1 cellular context compared by ENCODE assay signal in the genomic region with DNA sequence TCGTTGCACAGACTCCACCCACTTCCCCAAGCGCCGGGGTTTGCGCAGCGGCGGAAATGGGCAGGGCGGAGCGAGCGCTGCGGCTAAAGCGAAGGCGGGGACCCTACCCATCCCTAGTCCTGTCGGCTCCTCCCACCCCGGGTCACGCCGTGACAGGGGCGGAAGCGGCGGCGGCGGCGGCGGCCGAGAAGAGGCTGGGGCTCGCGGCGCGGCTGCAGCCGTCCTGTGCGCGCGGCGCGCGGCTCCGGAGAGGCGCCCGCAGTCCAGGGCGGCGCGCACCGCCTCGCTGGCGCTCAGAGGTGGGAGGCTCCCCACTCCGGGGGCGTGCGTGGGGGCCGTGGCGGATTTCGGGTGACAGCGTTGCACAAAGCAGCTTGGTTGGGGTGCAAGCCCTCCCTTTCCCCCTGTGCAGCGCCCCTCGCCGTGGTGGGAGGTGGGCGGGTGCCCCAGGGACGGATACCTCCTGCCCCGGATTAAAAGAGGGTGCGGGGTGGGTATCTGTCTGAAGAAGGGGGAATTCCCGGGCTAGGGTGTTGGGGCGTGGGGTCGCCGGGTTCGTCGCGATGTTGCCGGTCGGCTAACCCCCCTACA.
TF ChIP-seq lines count a peak whose summit lies in the region.

A gene with protein sequence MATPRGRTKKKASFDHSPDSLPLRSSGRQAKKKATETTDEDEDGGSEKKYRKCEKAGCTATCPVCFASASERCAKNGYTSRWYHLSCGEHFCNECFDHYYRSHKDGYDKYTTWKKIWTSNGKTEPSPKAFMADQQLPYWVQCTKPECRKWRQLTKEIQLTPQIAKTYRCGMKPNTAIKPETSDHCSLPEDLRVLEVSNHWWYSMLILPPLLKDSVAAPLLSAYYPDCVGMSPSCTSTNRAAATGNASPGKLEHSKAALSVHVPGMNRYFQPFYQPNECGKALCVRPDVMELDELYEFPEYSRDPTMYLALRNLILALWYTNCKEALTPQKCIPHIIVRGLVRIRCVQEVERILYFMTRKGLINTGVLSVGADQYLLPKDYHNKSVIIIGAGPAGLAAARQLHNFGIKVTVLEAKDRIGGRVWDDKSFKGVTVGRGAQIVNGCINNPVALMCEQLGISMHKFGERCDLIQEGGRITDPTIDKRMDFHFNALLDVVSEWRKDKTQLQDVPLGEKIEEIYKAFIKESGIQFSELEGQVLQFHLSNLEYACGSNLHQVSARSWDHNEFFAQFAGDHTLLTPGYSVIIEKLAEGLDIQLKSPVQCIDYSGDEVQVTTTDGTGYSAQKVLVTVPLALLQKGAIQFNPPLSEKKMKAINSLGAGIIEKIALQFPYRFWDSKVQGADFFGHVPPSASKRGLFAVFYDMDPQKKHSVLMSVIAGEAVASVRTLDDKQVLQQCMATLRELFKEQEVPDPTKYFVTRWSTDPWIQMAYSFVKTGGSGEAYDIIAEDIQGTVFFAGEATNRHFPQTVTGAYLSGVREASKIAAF (plus strand): TSS at position 150 of the 591 bp plus-strand sequence. CDS start 4,474 bp downstream, outside the sequence.

TF ChIP-seq in K562, 482 proteins besides CTCF, POLR2A, EP300 and RAD21 (continued from another document and continues in another):
- TF ChIP-seq, protein P1, sequence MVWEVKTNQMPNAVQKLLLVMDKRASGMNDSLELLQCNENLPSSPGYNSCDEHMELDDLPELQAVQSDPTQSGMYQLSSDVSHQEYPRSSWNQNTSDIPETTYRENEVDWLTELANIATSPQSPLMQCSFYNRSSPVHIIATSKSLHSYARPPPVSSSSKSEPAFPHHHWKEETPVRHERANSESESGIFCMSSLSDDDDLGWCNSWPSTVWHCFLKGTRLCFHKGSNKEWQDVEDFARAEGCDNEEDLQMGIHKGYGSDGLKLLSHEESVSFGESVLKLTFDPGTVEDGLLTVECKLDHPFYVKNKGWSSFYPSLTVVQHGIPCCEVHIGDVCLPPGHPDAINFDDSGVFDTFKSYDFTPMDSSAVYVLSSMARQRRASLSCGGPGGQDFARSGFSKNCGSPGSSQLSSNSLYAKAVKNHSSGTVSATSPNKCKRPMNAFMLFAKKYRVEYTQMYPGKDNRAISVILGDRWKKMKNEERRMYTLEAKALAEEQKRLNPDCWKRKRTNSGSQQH (CRISPR knock-in tag; IDR thresholded peaks at IDR 0.05), result no peak
- TF ChIP-seq NR2C2 (CRISPR knock-in tag; IDR thresholded peaks at IDR 0.05) (peak; percentile 48; the same call in 1 of the 2 replicates), NR2C2 (tag; IDR thresholded peaks at IDR 0.05) (peak; percentile 88; the same call in 1 of the 2 replicates), TBP (optimal IDR thresholded peaks at IDR 0.05; ENCODE audit: low read depth, low read length) (peak; percentile 17), POLR2B (IDR thresholded peaks at IDR 0.05; ENCODE audit: low read depth, partially characterized antibody) (no peak), MTA3 (IDR thresholded peaks at IDR 0.05; ENCODE audit: borderline replicate concordance) (0 out of 2 replicates have a peak, but pooled peaks have one; percentile 63), NELFE (IDR thresholded peaks at IDR 0.05; ENCODE audit: insufficient read depth, insufficient read length) (no peak), ESRRA (IDR thresholded peaks at IDR 0.05; ENCODE audit: borderline replicate concordance, low read depth) (no peak), ZFP36 (IDR thresholded peaks at IDR 0.05; ENCODE audit: low read depth, low read length, partially characterized antibody) (no peak), NFATC3 (IDR thresholded peaks at IDR 0.05) (no peak), ZNF263 (CRISPR knock-in tag; IDR thresholded peaks at IDR 0.05; ENCODE audit: borderline replicate concordance) (no peak), ZNF764 (CRISPR knock-in tag; IDR thresholded peaks at IDR 0.05; ENCODE audit: low read depth) (0 out of 2 replicates have a peak, but pooled peaks have one; percentile 31), ZFP1 (CRISPR knock-in tag; IDR thresholded peaks at IDR 0.05) (no peak), NCOA4 (IDR thresholded peaks at IDR 0.05; ENCODE audit: partially characterized antibody) (no peak), SP2 (IDR thresholded peaks at IDR 0.05; ENCODE audit: extremely low read depth, low read depth, low read length, poor library complexity, severe bottlenecking) (no peak), HMG20B (CRISPR knock-in tag; IDR thresholded peaks at IDR 0.05) (no peak), TGIF2 (CRISPR knock-in tag; IDR thresholded peaks at IDR 0.05) (no peak), KHSRP (IDR thresholded peaks at IDR 0.05) (no peak), PHF20 (IDR thresholded peaks at IDR 0.05; ENCODE audit: partially characterized antibody) (no peak), FOS (IDR thresholded peaks at IDR 0.05; ENCODE audit: extremely low read depth, insufficient read length) (no peak), CCNT2 (IDR thresholded peaks at IDR 0.05; ENCODE audit: borderline replicate concordance, extremely low read depth, insufficient read length, low read depth, low read length) (peak; percentile 75), SAFB (IDR thresholded peaks at IDR 0.05; ENCODE audit: borderline replicate concordance, low read depth, low read length) (peak; percentile 42; the same call in 1 of the 2 replicates), MEF2A (IDR thresholded peaks at IDR 0.05; ENCODE audit: control insufficient read depth, low read depth, low read length) (no peak), CEBPG (CRISPR knock-in tag; IDR thresholded peaks at IDR 0.05) (peak; percentile 42; the same call in 1 of the 2 replicates), CEBPG (tag; conservative IDR thresholded peaks at IDR 0.05 in 1 of 2, IDR thresholded peaks at IDR 0.05 in 1 of 2) (no peak), KLF1 (tag; IDR thresholded peaks at IDR 0.05) (0 out of 2 replicates have a peak, but pooled peaks have one; percentile 36), NR3C1 (CRISPR knock-in tag; IDR thresholded peaks at IDR 0.05) (no peak)
- TF ChIP-seq, protein P2, sequence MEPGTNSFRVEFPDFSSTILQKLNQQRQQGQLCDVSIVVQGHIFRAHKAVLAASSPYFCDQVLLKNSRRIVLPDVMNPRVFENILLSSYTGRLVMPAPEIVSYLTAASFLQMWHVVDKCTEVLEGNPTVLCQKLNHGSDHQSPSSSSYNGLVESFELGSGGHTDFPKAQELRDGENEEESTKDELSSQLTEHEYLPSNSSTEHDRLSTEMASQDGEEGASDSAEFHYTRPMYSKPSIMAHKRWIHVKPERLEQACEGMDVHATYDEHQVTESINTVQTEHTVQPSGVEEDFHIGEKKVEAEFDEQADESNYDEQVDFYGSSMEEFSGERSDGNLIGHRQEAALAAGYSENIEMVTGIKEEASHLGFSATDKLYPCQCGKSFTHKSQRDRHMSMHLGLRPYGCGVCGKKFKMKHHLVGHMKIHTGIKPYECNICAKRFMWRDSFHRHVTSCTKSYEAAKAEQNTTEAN (CRISPR knock-in tag; IDR thresholded peaks at IDR 0.05), result no peak
- TF ChIP-seq, protein P3, sequence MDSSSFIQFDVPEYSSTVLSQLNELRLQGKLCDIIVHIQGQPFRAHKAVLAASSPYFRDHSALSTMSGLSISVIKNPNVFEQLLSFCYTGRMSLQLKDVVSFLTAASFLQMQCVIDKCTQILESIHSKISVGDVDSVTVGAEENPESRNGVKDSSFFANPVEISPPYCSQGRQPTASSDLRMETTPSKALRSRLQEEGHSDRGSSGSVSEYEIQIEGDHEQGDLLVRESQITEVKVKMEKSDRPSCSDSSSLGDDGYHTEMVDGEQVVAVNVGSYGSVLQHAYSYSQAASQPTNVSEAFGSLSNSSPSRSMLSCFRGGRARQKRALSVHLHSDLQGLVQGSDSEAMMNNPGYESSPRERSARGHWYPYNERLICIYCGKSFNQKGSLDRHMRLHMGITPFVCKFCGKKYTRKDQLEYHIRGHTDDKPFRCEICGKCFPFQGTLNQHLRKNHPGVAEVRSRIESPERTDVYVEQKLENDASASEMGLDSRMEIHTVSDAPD (CRISPR knock-in tag; IDR thresholded peaks at IDR 0.05), result no peak
- TF ChIP-seq, protein P4, sequence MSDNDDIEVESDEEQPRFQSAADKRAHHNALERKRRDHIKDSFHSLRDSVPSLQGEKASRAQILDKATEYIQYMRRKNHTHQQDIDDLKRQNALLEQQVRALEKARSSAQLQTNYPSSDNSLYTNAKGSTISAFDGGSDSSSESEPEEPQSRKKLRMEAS (CRISPR knock-in tag; IDR thresholded peaks at IDR 0.05), result peak; percentile 40; the same call in 1 of the 2 replicates
- TF ChIP-seq, protein P5, sequence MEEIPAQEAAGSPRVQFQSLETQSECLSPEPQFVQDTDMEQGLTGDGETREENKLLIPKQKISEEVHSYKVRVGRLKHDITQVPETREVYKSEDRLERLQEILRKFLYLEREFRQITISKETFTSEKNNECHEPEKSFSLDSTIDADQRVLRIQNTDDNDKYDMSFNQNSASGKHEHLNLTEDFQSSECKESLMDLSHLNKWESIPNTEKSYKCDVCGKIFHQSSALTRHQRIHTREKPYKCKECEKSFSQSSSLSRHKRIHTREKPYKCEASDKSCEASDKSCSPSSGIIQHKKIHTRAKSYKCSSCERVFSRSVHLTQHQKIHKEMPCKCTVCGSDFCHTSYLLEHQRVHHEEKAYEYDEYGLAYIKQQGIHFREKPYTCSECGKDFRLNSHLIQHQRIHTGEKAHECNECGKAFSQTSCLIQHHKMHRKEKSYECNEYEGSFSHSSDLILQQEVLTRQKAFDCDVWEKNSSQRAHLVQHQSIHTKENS (CRISPR knock-in tag; IDR thresholded peaks at IDR 0.05), result no peak
- TF ChIP-seq, protein P6, sequence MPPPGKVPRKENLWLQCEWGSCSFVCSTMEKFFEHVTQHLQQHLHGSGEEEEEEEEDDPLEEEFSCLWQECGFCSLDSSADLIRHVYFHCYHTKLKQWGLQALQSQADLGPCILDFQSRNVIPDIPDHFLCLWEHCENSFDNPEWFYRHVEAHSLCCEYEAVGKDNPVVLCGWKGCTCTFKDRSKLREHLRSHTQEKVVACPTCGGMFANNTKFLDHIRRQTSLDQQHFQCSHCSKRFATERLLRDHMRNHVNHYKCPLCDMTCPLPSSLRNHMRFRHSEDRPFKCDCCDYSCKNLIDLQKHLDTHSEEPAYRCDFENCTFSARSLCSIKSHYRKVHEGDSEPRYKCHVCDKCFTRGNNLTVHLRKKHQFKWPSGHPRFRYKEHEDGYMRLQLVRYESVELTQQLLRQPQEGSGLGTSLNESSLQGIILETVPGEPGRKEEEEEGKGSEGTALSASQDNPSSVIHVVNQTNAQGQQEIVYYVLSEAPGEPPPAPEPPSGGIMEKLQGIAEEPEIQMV (tag; conservative IDR thresholded peaks at IDR 0.05; ENCODE audit: low read depth), result no peak
- TF ChIP-seq, protein P7, sequence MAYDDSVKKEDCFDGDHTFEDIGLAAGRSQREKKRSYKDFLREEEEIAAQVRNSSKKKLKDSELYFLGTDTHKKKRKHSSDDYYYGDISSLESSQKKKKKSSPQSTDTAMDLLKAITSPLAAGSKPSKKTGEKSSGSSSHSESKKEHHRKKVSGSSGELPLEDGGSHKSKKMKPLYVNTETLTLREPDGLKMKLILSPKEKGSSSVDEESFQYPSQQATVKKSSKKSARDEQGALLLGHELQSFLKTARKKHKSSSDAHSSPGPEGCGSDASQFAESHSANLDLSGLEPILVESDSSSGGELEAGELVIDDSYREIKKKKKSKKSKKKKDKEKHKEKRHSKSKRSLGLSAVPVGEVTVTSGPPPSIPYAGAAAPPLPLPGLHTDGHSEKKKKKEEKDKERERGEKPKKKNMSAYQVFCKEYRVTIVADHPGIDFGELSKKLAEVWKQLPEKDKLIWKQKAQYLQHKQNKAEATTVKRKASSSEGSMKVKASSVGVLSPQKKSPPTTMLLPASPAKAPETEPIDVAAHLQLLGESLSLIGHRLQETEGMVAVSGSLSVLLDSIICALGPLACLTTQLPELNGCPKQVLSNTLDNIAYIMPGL (CRISPR knock-in tag; IDR thresholded peaks at IDR 0.05), result no peak
- TF ChIP-seq, protein P8, sequence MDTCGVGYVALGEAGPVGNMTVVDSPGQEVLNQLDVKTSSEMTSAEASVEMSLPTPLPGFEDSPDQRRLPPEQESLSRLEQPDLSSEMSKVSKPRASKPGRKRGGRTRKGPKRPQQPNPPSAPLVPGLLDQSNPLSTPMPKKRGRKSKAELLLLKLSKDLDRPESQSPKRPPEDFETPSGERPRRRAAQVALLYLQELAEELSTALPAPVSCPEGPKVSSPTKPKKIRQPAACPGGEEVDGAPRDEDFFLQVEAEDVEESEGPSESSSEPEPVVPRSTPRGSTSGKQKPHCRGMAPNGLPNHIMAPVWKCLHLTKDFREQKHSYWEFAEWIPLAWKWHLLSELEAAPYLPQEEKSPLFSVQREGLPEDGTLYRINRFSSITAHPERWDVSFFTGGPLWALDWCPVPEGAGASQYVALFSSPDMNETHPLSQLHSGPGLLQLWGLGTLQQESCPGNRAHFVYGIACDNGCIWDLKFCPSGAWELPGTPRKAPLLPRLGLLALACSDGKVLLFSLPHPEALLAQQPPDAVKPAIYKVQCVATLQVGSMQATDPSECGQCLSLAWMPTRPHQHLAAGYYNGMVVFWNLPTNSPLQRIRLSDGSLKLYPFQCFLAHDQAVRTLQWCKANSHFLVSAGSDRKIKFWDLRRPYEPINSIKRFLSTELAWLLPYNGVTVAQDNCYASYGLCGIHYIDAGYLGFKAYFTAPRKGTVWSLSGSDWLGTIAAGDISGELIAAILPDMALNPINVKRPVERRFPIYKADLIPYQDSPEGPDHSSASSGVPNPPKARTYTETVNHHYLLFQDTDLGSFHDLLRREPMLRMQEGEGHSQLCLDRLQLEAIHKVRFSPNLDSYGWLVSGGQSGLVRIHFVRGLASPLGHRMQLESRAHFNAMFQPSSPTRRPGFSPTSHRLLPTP (IDR thresholded peaks at IDR 0.05; ENCODE audit: borderline replicate concordance, extremely low read depth, insufficient read length), result no peak
